25 cellular contexts compared by ENCODE assay signal in the genomic region with DNA sequence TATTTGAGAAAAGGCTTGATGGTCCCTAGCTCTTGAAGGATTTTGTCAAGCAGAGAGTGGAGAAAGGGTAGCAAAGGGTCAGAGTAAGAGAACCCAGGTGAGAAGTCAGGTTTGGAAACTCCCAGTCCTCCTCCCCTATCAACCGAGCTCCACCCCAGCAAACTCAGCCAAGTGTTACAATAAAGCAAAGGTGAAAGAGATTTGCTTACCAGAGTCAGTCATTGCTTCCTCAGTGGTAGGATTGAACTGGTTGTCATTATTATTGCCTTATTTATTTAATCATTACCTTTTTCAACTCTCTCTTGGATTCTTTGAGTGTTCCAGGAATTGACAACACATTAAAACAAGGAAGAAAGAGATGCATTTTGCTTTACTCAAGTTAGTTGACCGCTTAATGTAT.
"Had no signal": no experiment of that assay in that cellular context is flagged by ENCODE, and none has a peak within 500 bp of the region (broad histone marks: within the 10 kb centered on the region; RNA-seq: fewer than 3 reads in every experiment).

No MANE protein-coding gene starts in this region.

- H3K4me1 ChIP-seq: SJCRH30 had no signal

- H3K27ac ChIP-seq: brain microvascular endothelial cell, KMS-11, RWPE1, SJCRH30, WERI-Rb-1 had no signal

- ATAC-seq: activated CD4-positive, alpha-beta T cell treated with anti-CD3 and anti-CD28 coated beads for 36 hours; activated CD8-positive, alpha-beta T cell treated with anti-CD3 and anti-CD28 coated beads for 36 hours; activated T-cell treated with anti-CD3 and anti-CD28 coated beads, Interleukin-2, amount 50 U/mL, for 72 hours; Panc1 had no signal

- H3K36me3 ChIP-seq: brain microvascular endothelial cell, SJCRH30, WERI-Rb-1 had no signal

- DNase-seq: activated CD4-positive, alpha-beta T cell treated with anti-CD3 and anti-CD28 coated beads for 36 hours; activated CD8-positive, alpha-beta memory T cell treated with anti-CD3 and anti-CD28 coated beads, Interleukin-2, amount 50 U/mL, for 4 hours; activated CD8-positive, alpha-beta T cell treated with anti-CD3 and anti-CD28 coated beads for 36 hours; activated gamma-delta T cell treated with Interleukin-2 at 50 U/mL for 16 hours; activated naive CD4-positive, alpha-beta T cell treated with anti-CD3 and anti-CD28 coated beads, Interleukin-2, amount 10 ng/mL, durations not matched to agents 7 days and 5 days; activated naive CD8-positive, alpha-beta T cell treated with anti-CD3 and anti-CD28 coated beads for 36 hours; activated T-cell treated with anti-CD3 and anti-CD28 coated beads, Interleukin-2, amount 50 U/mL, for 72 hours; brain microvascular endothelial cell; NCI-H1092; NCI-H1417; NCI-H1930; NCI-H2171; NCI-H226; NCI-H526; NCI-H82; NK-92 treated with Interleukin-12 subunit alpha and Interleukin-12 subunit beta, amount 100 ng/mL, for 24 hours; OCI-M1; Right ventricle myocardium superior; SJCRH30; SK-N-SH; T-helper 1 cell; WERI-Rb-1 had no signal

- H3K27me3 ChIP-seq: brain microvascular endothelial cell, SJCRH30 had no signal

- H3K9me3 ChIP-seq: SJCRH30, SK-N-SH had no signal

- H3K4me2 ChIP-seq: KMS-11, SK-N-SH had no signal

- H3K9ac ChIP-seq: KMS-11, SK-N-SH had no signal

- H3K4me3 ChIP-seq: SJCRH30 had no signal
